ENCODE assay signal across 11 cellular contexts in genomic region chr7:133203490-133203889, GRCh38.
"Had no signal": no experiment of that assay in that cellular context is flagged by ENCODE, and none has a peak within 500 bp of the region (broad histone marks: within the 10 kb centered on the region; RNA-seq: fewer than 3 reads in every experiment).

No MANE protein-coding gene starts in this region.

- H3K27ac Mint-ChIP-seq: GM23338, H9, HFFc6 had no signal

- FAIRE-seq: H1, H54 had no signal

- ATAC-seq: GM23338, HCT116 had no signal

- H3K27ac ChIP-seq: GM23248 had no signal

- DNase-seq: GM23248, GOT3, H7, H9, HCEC 1CT, HFFc6 had no signal

- H3K4me2 ChIP-seq: GM23338 had no signal

- H3K4me1 ChIP-seq: HAP-1 had no signal

- H3K36me3 ChIP-seq: HAP-1 had no signal

- H3K4me3 ChIP-seq: GM23248, GM23338, HAP-1 had no signal

- H3K4me3 Mint-ChIP-seq: GM23338, H9, HFFc6 had no signal

- H2AFZ ChIP-seq: GM23248, GM23338 had no signal

- H3K9ac ChIP-seq: GM23248 had no signal
